8 cellular contexts compared by ENCODE assay signal in the genomic region with DNA sequence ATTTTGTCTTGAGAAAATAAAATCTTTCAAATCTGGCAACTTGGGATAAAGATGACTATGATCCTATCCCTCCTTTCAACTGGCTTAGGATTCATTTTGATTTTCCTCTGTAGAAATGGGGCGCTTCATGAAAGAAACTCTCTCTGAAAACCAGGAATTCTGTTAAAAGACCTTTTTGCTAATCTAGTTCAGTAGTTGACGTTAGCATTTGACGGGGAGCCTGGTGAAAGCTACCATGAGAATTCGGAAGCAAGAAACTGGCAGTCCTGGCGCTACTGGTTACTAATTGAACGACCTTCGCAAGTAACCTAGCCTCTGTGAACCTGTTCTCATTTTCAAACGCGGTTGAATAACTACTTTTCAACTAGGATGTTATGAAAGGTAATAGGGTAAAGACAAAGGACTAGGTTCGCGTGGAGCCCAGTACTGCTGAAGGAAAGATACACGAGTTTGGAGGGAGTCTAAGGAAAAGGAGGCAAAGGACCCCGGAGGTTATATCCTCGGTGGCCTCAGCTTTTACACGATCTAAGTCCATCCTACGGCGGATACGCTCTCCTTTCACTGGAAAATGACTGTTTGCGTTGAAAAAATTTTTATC. TPM values are rescaled to one million over a fixed set of nuclear protein-coding genes. Genes with fewer than 3 reads are reported as not detected.
DNase-seq lines count a peak whose midpoint lies in the region; ATAC-seq, FAIRE-seq and TF ChIP-seq lines count a peak whose summit lies in the region.

No MANE protein-coding gene starts in this region.

- POLR2A ChIA-PET in BJ (lab: Charles Lee): interaction anchor here (0.6 kb wide), 3 partner anchors 15 to 45 kb away, joined by 3 read pairs; no protein-coding TSS in a partner anchor

- H3K4me3 ChIP-seq in BJ (ENCODE audit: low read depth, low read length) (peak overlapping the region; percentile 83), astrocyte (ENCODE audit: insufficient read depth, low read depth, low read length) (peak overlapping the region; percentile 93), kidney (ENCODE audit: low read length in 2 of 2) (peak overlapping the region; percentile 77 to 90), subcutaneous abdominal adipose tissue (ENCODE audit: low read depth in 1 of 5, low read length in 5 of 5) (peak overlapping the region; percentile 85 to 99 (median 96))

- H3K27ac Mint-ChIP-seq in IgD-negative memory B cell (peak overlapping the region; percentile 95 to 99 (median 96)), astrocyte (ENCODE audit: unreplicated experiment) (peak overlapping the region; percentile 99)

- H3K36me3 ChIP-seq in BJ (ENCODE audit: control insufficient read depth, insufficient read depth, low read length) (peaks cover 7% of the 10 kb centered on the region), astrocyte (ENCODE audit: insufficient read depth, low read length) (peaks cover 5% of the 10 kb centered on the region), kidney (ENCODE audit: control insufficient read depth in 1 of 2, insufficient read depth in 2 of 2, low read length in 2 of 2) (peaks cover 0 to 10% of the 10 kb centered on the region in 2 donors), subcutaneous abdominal adipose tissue (ENCODE audit: control insufficient read depth in 5 of 5, insufficient read depth in 5 of 5, low read length in 5 of 5) (peaks cover 0 to 12% (median 10%) of the 10 kb centered on the region in 5 donors)

- H3K9me3 ChIP-seq in astrocyte (ENCODE audit: insufficient read depth, low read depth, low read length) (no peaks in the 10 kb centered on the region), kidney (ENCODE audit: control insufficient read depth in 1 of 2, low read length in 2 of 2) (no peaks in the 10 kb centered on the region), subcutaneous abdominal adipose tissue (ENCODE audit: control insufficient read depth in 5 of 5, low read length in 5 of 5) (no peaks in the 10 kb centered on the region)

- H3K36me3 Mint-ChIP-seq in IgD-negative memory B cell (peaks cover 2% of the 10 kb centered on the region), astrocyte (ENCODE audit: low read depth, unreplicated experiment) (peaks cover under 1% of the 10 kb centered on the region)

- H3K4me1 Mint-ChIP-seq in IgD-negative memory B cell (peaks cover 7 to 20% (median 16%) of the 10 kb centered on the region in 3 donors), astrocyte (ENCODE audit: low read depth, unreplicated experiment) (peaks cover 28% of the 10 kb centered on the region)

- TF ChIP-seq CTCF in BJ (IDR thresholded peaks at IDR 0.05; ENCODE audit: insufficient read depth, low read depth, low read length): no peak
- no peak for TF ChIP-seq CTCF in astrocyte (IDR thresholded peaks at IDR 0.05; ENCODE audit: insufficient read depth, low read depth, low read length)
- TF ChIP-seq CTCF in kidney (IDR thresholded peaks at IDR 0.05; ENCODE audit: borderline replicate concordance, extremely low read depth, insufficient read depth): no peak

- H3K27me3 Mint-ChIP-seq in IgD-negative memory B cell (peaks cover 8% of the 10 kb centered on the region), astrocyte (ENCODE audit: low read depth, unreplicated experiment) (no peaks in the 10 kb centered on the region)

- peak overlapping the region; percentile 95 for H3K4me2 ChIP-seq in astrocyte (ENCODE audit: low read length)

- H3K4me3 Mint-ChIP-seq in IgD-negative memory B cell (peak overlapping the region; percentile 94 to 98 (median 96)), astrocyte (ENCODE audit: unreplicated experiment) (peak overlapping the region; percentile 96)

- DNase-seq in BJ (ENCODE audit: low read depth) (no peak), astrocyte (ENCODE audit: low read depth) (no peak), kidney (no peak), NCI-H446 (lab: John Stamatoyannopoulos, UW) (no peak), medulla oblongata (ENCODE audit: extremely low spot score) (no peak)

- H3K4me1 ChIP-seq in astrocyte (ENCODE audit: insufficient read depth, low read length): peaks cover 11% of the 10 kb centered on the region
- peaks cover 10 to 13% of the 10 kb centered on the region in 2 donors for H3K4me1 ChIP-seq in kidney (ENCODE audit: control insufficient read depth in 1 of 2, insufficient read depth in 1 of 2, low read depth in 1 of 2, low read length in 2 of 2)
- H3K4me1 ChIP-seq in subcutaneous abdominal adipose tissue (ENCODE audit: control insufficient read depth in 5 of 5, insufficient read depth in 5 of 5, low read length in 5 of 5): peaks cover 3 to 32% (median 21%) of the 10 kb centered on the region in 5 donors

- intact Hi-C loops in kidney (cut with DNase I): no loop called here

- H3K9me3 Mint-ChIP-seq in IgD-negative memory B cell: no peaks in the 10 kb centered on the region
- H3K9me3 Mint-ChIP-seq in astrocyte (ENCODE audit: unreplicated experiment): no peaks in the 10 kb centered on the region

- CTCF ChIA-PET in BJ (lab: Yijun Ruan, JAX): interaction anchor here (0.6 to 4.5 kb wide), 11 partner anchors 12 to 67 kb away, joined by 3 to 26 read pairs (median 4); a partner anchor contains a TSS

- peaks cover 8% of the 10 kb centered on the region for H3K79me2 ChIP-seq in astrocyte (ENCODE audit: insufficient read depth, low read length)

- FAIRE-seq in astrocyte (lab: Jason Lieb, UNC): peak; percentile 5
- no peak for FAIRE-seq in kidney (lab: Jason Lieb, UNC)

- peak; percentile 3 for ATAC-seq in GM19397 (IDR thresholded peaks at IDR 0.05; ENCODE audit: unreplicated experiment)

- no peaks in the 10 kb centered on the region for H4K20me1 ChIP-seq in astrocyte (ENCODE audit: insufficient read depth, low read length)

- H3K9ac ChIP-seq in astrocyte (ENCODE audit: low read length) (peak overlapping the region; percentile 91), kidney (ENCODE audit: low read length in 2 of 2) (peak overlapping the region; percentile 83 to 88), subcutaneous abdominal adipose tissue (ENCODE audit: low read length in 5 of 5) (peak overlapping the region; percentile 63 to 86 (median 73))

- peak overlapping the region; percentile 84 for H2AFZ ChIP-seq in astrocyte (ENCODE audit: low read depth, low read length)

- H3K27ac ChIP-seq in astrocyte (ENCODE audit: low read depth, low read length) (peak overlapping the region; percentile 84), kidney (ENCODE audit: low read depth in 2 of 2, low read length in 2 of 2) (peak overlapping the region; percentile 93 to 98), subcutaneous abdominal adipose tissue (ENCODE audit: low read depth, low read length) (peak overlapping the region; percentile 88)

- H3K27me3 ChIP-seq in BJ (ENCODE audit: control insufficient read depth, insufficient read depth, low read length) (no peaks in the 10 kb centered on the region), astrocyte (ENCODE audit: insufficient read depth, low read length) (no peaks in the 10 kb centered on the region), subcutaneous abdominal adipose tissue (ENCODE audit: control insufficient read depth in 5 of 5, insufficient read depth in 4 of 5, low read length in 5 of 5) (no peaks in the 10 kb centered on the region)

RNA-seq across cellular contexts. Expression of a gene that starts 0.6 kb away (rescaled TPM):
- polyA plus RNA-seq in BJ (2011; rRNA removed): 11.3 and 21.0 TPM in 2 replicates
- polyA minus RNA-seq in BJ (2011; rRNA and poly(A)+ RNA removed): 19.0 and 21.3 TPM in 2 replicates
- 9.2 TPM for polyA plus RNA-seq in IgD-negative memory B cell
- total RNA-seq in astrocyte: 24.9 TPM in 2 replicates
- 33.7 TPM for total RNA-seq in kidney
- 12.5 TPM for polyA plus RNA-seq in kidney (ENCODE audit: insufficient read depth, low read depth, low replicate concordance)

RNA-seq across cellular contexts. Expression of a gene that starts 24.9 kb away (rescaled TPM):
- polyA plus RNA-seq in BJ (2011; rRNA removed) (0.94 and 1.5 TPM in 2 replicates), IgD-negative memory B cell (not detected), kidney (ENCODE audit: insufficient read depth, low read depth, low replicate concordance) (2.5 TPM)
- 0.38 and 0.57 TPM in 2 replicates for polyA minus RNA-seq in BJ (2011; rRNA and poly(A)+ RNA removed)
- total RNA-seq in astrocyte (0.52 and 0.99 TPM in 2 replicates), kidney (1.2 TPM)

RNA-seq across cellular contexts. Expression of a gene that starts 25.7 kb away (rescaled TPM):
- polyA plus RNA-seq in BJ (2011; rRNA removed) (47.2 and 75.9 TPM in 2 replicates), IgD-negative memory B cell (not detected), kidney (ENCODE audit: insufficient read depth, low read depth, low replicate concordance) (89.5 TPM)
- 60.4 and 78.7 TPM in 2 replicates for polyA minus RNA-seq in BJ (2011; rRNA and poly(A)+ RNA removed)
- total RNA-seq in astrocyte (77.5 and 88.1 TPM in 2 replicates), kidney (123 TPM)

RNA-seq across cellular contexts. Expression of a gene that starts 30.4 kb away (rescaled TPM):
- polyA plus RNA-seq in BJ (2011; rRNA removed) (7.6 and 12.1 TPM in 2 replicates), IgD-negative memory B cell (not detected), kidney (ENCODE audit: insufficient read depth, low read depth, low replicate concordance) (5.2 TPM)
- polyA minus RNA-seq in BJ (2011; rRNA and poly(A)+ RNA removed): 6.4 and 7.7 TPM in 2 replicates
- total RNA-seq in astrocyte (10.9 and 11.2 TPM in 2 replicates), kidney (4.9 TPM)

RNA-seq across cellular contexts. Expression of a gene that starts 53.2 kb away (rescaled TPM):
- polyA plus RNA-seq in BJ (2011; rRNA removed): 2.5 and 4.0 TPM in 2 replicates
- 1.2 and 1.9 TPM in 2 replicates for polyA minus RNA-seq in BJ (2011; rRNA and poly(A)+ RNA removed)
- polyA plus RNA-seq in IgD-negative memory B cell: 0.28 TPM
- 3.8 TPM in 2 replicates for total RNA-seq in astrocyte
- total RNA-seq in kidney: 4.5 TPM
- polyA plus RNA-seq in kidney (ENCODE audit: insufficient read depth, low read depth, low replicate concordance): 4.2 TPM

Comparison
In these comparisons a context has a peak if more than half of its experiments do, and no peak if none do; other contexts are left out.
1. RNA of a gene that starts 25.7 kb away (polyA plus RNA-seq): 89.5 TPM in kidney (single experiment) and 47.2 to 75.9 TPM in BJ; not detected in IgD-negative memory B cell (single experiment); every median in the first group is over 10 times any median in the second.
2. Peak in every context shown above with its lines, with median percentiles within 50 percentile points of each other: H3K4me3 ChIP-seq, H3K27ac ChIP-seq and H3K9ac ChIP-seq.